In genomic region chr20:4864292-4864691, GRCh38 we compare ENCODE assay signal across 30 cellular contexts. TPM values are rescaled to one million over a fixed set of nuclear protein-coding genes. Genes with fewer than 3 reads are reported as not detected.
DNase-seq lines count a peak whose midpoint lies in the region; ATAC-seq, FAIRE-seq and TF ChIP-seq lines count a peak whose summit lies in the region.
"Had no signal": no experiment of that assay in that cellular context is flagged by ENCODE, and none has a peak within 500 bp of the region (broad histone marks: within the 10 kb centered on the region; RNA-seq: fewer than 3 reads in every experiment).

No MANE protein-coding gene starts in this region.

- no peak overlapping the region for H3K4me3 ChIP-seq in Caco-2 (ENCODE audit: low read depth, low read length)
- H3K4me3 ChIP-seq in pancreas: no peak overlapping the region
- H3K4me3 ChIP-seq: GM23338, left ventricle myocardium inferior, smooth muscle cell had no signal

- peak in 3 of 4 donors; percentile 54 to 74 (median 64) for ATAC-seq in pancreas
- ATAC-seq: activated CD4-positive, CD25-positive, alpha-beta regulatory T cell treated with anti-CD3 and anti-CD28 coated beads, Interleukin-2, amount 50 U/mL, for 24 hours; activated naive CD8-positive, alpha-beta T cell treated with anti-CD3 and anti-CD28 coated beads, Interleukin-2, amount 50 U/mL, for 24 hours; GM23338; naive thymus-derived CD4-positive, alpha-beta T cell had no signal

- no peak for FAIRE-seq in pancreas (lab: Jason Lieb, UNC)
- FAIRE-seq: endothelial cell of umbilical vein had no signal

- no TSS peak for BruUV-seq in Caco-2 (replicated peaks; lab: Mats Ljungman, UMichigan)

- H3K27me3 ChIP-seq in Caco-2 (replicated peaks; ENCODE audit: control insufficient read depth, insufficient read depth, low read length) (no peaks in the 10 kb centered on the region), pancreas (no peaks in the 10 kb centered on the region)

- CTCF ChIA-PET in Caco-2 (lab: Charles Lee): no interaction called here
- CTCF ChIA-PET in activated CD4-positive, alpha-beta memory T cell treated with anti-CD3 and anti-CD28 coated beads, Interleukin-2, amount 10 ng/mL, durations not matched to agents 7 days and 5 days (lab: Charles Lee): no interaction called here

- 38 to 43% methylated on average over 5 of the region's 5 CpGs for WGBS in pancreas, 2 donors

- POLR2A ChIA-PET in Caco-2 (lab: Charles Lee): no interaction called here
- POLR2A ChIA-PET in activated CD4-positive, alpha-beta memory T cell treated with anti-CD3 and anti-CD28 coated beads, Interleukin-2, amount 10 ng/mL, durations not matched to agents 7 days and 5 days (lab: Charles Lee): no interaction called here

- H3K4me3 Mint-ChIP-seq in Caco-2 (ENCODE audit: unreplicated experiment) (no peak overlapping the region), endothelial cell (ENCODE audit: unreplicated experiment) (no peak overlapping the region)
- H3K4me3 Mint-ChIP-seq in activated CD4-positive, alpha-beta memory T cell treated with anti-CD3 and anti-CD28 coated beads, Interleukin-2, amount 10 ng/mL, durations not matched to agents 7 days and 5 days: no peak overlapping the region
- H3K4me3 Mint-ChIP-seq: activated CD4-positive, alpha-beta memory T cell treated with anti-CD3 and anti-CD28 coated beads for 36 hours; activated naive CD8-positive, alpha-beta T cell treated with anti-CD3 and anti-CD28 coated beads, Interleukin-2, amount 50 U/mL, for 24 hours; CD14-positive monocyte; central memory CD8-positive, alpha-beta T cell; GM23338; HFFc6; immature natural killer cell; mesothelial cell of epicardium had no signal

- H3K9me3 ChIP-seq in Caco-2 (no peaks in the 10 kb centered on the region), pancreas (no peaks in the 10 kb centered on the region)
- H3K9me3 ChIP-seq: left ventricle myocardium inferior had no signal

- intact Hi-C loops in Caco-2 (cut with micrococcal nuclease; ENCODE audit: unreplicated experiment) (loop anchor here (1.0 kb wide), 1 partner anchor 92 kb away; no protein-coding TSS in a partner anchor), pancreas (cut with DNase I) (no loop called here), cardiac septum (cut with DNase I) (no loop called here)

- H3K4me1 ChIP-seq in Caco-2 (0 out of 2 replicates have a peak, but pooled peaks cover 6% of the 10 kb centered on the region), pancreas (no peaks in the 10 kb centered on the region)
- H3K4me1 ChIP-seq: left ventricle myocardium inferior had no signal

- peak in 1 of 2 experiments; percentile 30 for DNase-seq in Caco-2
- DNase-seq in NCI-H146 (lab: John Stamatoyannopoulos, UW): peak; percentile 64
- DNase-seq in endothelial cell (ENCODE audit: low spot score): no peak
- DNase-seq in pancreas: no peak
- no peak for DNase-seq in cardiac septum (ENCODE audit: low spot score)
- no peak for DNase-seq in NCI-H510A (lab: John Stamatoyannopoulos, UW)
- no peak for DNase-seq in activated CD4-positive, alpha-beta memory T cell treated with anti-CD3 and anti-CD28 coated beads, Interleukin-2, amount 10 ng/mL, durations not matched to agents 7 days and 5 days
- DNase-seq: activated CD4-positive, alpha-beta memory T cell treated with anti-CD3 and anti-CD28 coated beads for 36 hours; activated naive CD8-positive, alpha-beta T cell treated with anti-CD3 and anti-CD28 coated beads, Interleukin-2, amount 50 U/mL, for 24 hours; HFFc6; hypothalamus; immature natural killer cell; Kasumi-1; left ventricle myocardium inferior; MV-4-11; naive thymus-derived CD4-positive, alpha-beta T cell; NCI-H2029; NCI-H526; nucleus accumbens; stimulated activated CD4-positive, alpha-beta T cell treated with anti-CD3 and anti-CD28 coated beads, Interleukin-1b, Interleukin-23, amount 100 ng/mL, for 48 hours; T-helper 1 cell; trophoblast cell had no signal

- H3K27me3 Mint-ChIP-seq in Caco-2 (ENCODE audit: insufficient read depth, unreplicated experiment): no peaks in the 10 kb centered on the region
- H3K27me3 Mint-ChIP-seq in endothelial cell (ENCODE audit: unreplicated experiment): peaks cover 6% of the 10 kb centered on the region
- H3K27me3 Mint-ChIP-seq in activated CD4-positive, alpha-beta memory T cell treated with anti-CD3 and anti-CD28 coated beads, Interleukin-2, amount 10 ng/mL, durations not matched to agents 7 days and 5 days: no peaks in the 10 kb centered on the region
- H3K27me3 Mint-ChIP-seq: activated CD4-positive, alpha-beta memory T cell treated with anti-CD3 and anti-CD28 coated beads for 36 hours; activated naive CD8-positive, alpha-beta T cell treated with anti-CD3 and anti-CD28 coated beads, Interleukin-2, amount 50 U/mL, for 24 hours; central memory CD8-positive, alpha-beta T cell; naive thymus-derived CD4-positive, alpha-beta T cell had no signal

- H3K4me1 Mint-ChIP-seq in Caco-2 (ENCODE audit: low read depth, unreplicated experiment): peaks cover 25% of the 10 kb centered on the region
- H3K4me1 Mint-ChIP-seq in endothelial cell (ENCODE audit: unreplicated experiment): no peaks in the 10 kb centered on the region
- peaks cover 6% of the 10 kb centered on the region for H3K4me1 Mint-ChIP-seq in activated CD4-positive, alpha-beta memory T cell treated with anti-CD3 and anti-CD28 coated beads, Interleukin-2, amount 10 ng/mL, durations not matched to agents 7 days and 5 days
- H3K4me1 Mint-ChIP-seq: activated naive CD8-positive, alpha-beta T cell treated with anti-CD3 and anti-CD28 coated beads, Interleukin-2, amount 50 U/mL, for 24 hours; CD14-positive monocyte; GM23338; mesothelial cell of epicardium had no signal

- peaks cover under 1% of the 10 kb centered on the region; the same call in 1 of the 2 replicates for H3K36me3 ChIP-seq in Caco-2 (ENCODE audit: control insufficient read depth, insufficient read depth, low read length)
- H3K36me3 ChIP-seq in pancreas: peaks cover 0 to 15% (median 0%) of the 10 kb centered on the region in 3 donors

- no peak for TF ChIP-seq CTCF in Caco-2 (IDR thresholded peaks at IDR 0.05; ENCODE audit: insufficient read depth in 1 of 2, low read depth in 1 of 2, low read length in 1 of 2, severe bottlenecking in 1 of 2, unreplicated experiment in 1 of 2)
- TF ChIP-seq CTCF in endothelial cell (IDR thresholded peaks at IDR 0.05; ENCODE audit: unreplicated experiment): no peak
- TF ChIP-seq CTCF in pancreas (IDR thresholded peaks at IDR 0.05): no peak

- H3K36me3 Mint-ChIP-seq in Caco-2 (ENCODE audit: insufficient read depth, unreplicated experiment) (peaks cover 7% of the 10 kb centered on the region), endothelial cell (ENCODE audit: low read depth, unreplicated experiment) (peaks cover 53% of the 10 kb centered on the region)
- peaks cover 20% of the 10 kb centered on the region for H3K36me3 Mint-ChIP-seq in activated CD4-positive, alpha-beta memory T cell treated with anti-CD3 and anti-CD28 coated beads, Interleukin-2, amount 10 ng/mL, durations not matched to agents 7 days and 5 days (ENCODE audit: low read depth)

- H3K27ac Mint-ChIP-seq in Caco-2 (ENCODE audit: unreplicated experiment): peak overlapping the region; percentile 26
- H3K27ac Mint-ChIP-seq in endothelial cell (ENCODE audit: unreplicated experiment): peak overlapping the region; percentile 21
- H3K27ac Mint-ChIP-seq in activated CD4-positive, alpha-beta memory T cell treated with anti-CD3 and anti-CD28 coated beads, Interleukin-2, amount 10 ng/mL, durations not matched to agents 7 days and 5 days: no peak overlapping the region
- H3K27ac Mint-ChIP-seq: activated CD4-positive, alpha-beta memory T cell treated with anti-CD3 and anti-CD28 coated beads for 36 hours; activated naive CD8-positive, alpha-beta T cell treated with anti-CD3 and anti-CD28 coated beads, Interleukin-2, amount 50 U/mL, for 24 hours; GM23338; HFFc6; immature natural killer cell; mesothelial cell of epicardium had no signal

- no peak overlapping the region for H3K27ac ChIP-seq in pancreas
- H3K27ac ChIP-seq: HL-60, left ventricle myocardium inferior had no signal

- no peaks in the 10 kb centered on the region for H3K9me3 Mint-ChIP-seq in Caco-2 (ENCODE audit: unreplicated experiment)
- no peaks in the 10 kb centered on the region for H3K9me3 Mint-ChIP-seq in endothelial cell (ENCODE audit: unreplicated experiment)
- H3K9me3 Mint-ChIP-seq in activated CD4-positive, alpha-beta memory T cell treated with anti-CD3 and anti-CD28 coated beads, Interleukin-2, amount 10 ng/mL, durations not matched to agents 7 days and 5 days: no peaks in the 10 kb centered on the region
- H3K9me3 Mint-ChIP-seq: activated CD4-positive, alpha-beta memory T cell treated with anti-CD3 and anti-CD28 coated beads for 36 hours; activated naive CD8-positive, alpha-beta T cell treated with anti-CD3 and anti-CD28 coated beads, Interleukin-2, amount 50 U/mL, for 24 hours; CD14-positive monocyte; central memory CD8-positive, alpha-beta T cell; GM23338; HFFc6; immature natural killer cell; mesothelial cell of epicardium; naive thymus-derived CD4-positive, alpha-beta T cell had no signal

RNA-seq across cellular contexts. Expression of gene RASSF2, which starts 40.9 kb away (rescaled TPM):
- 3.4 and 3.5 TPM in 2 replicates for total RNA-seq in Caco-2 (2022)
- 229 TPM for total RNA-seq in endothelial cell (ENCODE audit: unreplicated experiment)
- 1 to 10 TPM in 4 of 6 donors, under 1 TPM in 2; 0.46 to 8.1 (median 2.4) TPM for total RNA-seq in pancreas
- 1 to 10 TPM; 1.2 to 1.6 TPM for polyA plus RNA-seq in pancreas
- total RNA-seq in cardiac septum: 2.5 TPM
- 10 to 100 TPM; 69.1 to 70.6 TPM for total RNA-seq in activated CD4-positive, alpha-beta memory T cell treated with anti-CD3 and anti-CD28 coated beads, Interleukin-2, amount 10 ng/mL, durations not matched to agents 7 days and 5 days

Comparison
In these comparisons a context has a peak if more than half of its experiments do, and no peak if none do; other contexts are left out.
1. RNA of gene RASSF2, which starts 40.9 kb away (total RNA-seq): 229 TPM in endothelial cell (single experiment) and 69.1 to 70.6 TPM in activated CD4-positive, alpha-beta memory T cell treated with anti-CD3 and anti-CD28 coated beads, Interleukin-2, amount 10 ng/mL, durations not matched to agents 7 days and 5 days; 3.4 to 3.5 TPM in Caco-2, 0.46 to 8.1 TPM in pancreas and 2.5 TPM in cardiac septum (single experiment); every median in the first group is over 4 times any median in the second.